Comparison of ENCODE assay signal across 8 cellular contexts in genomic region chr3:149340310-149340933, GRCh38. TPM values are rescaled to one million over a fixed set of nuclear protein-coding genes. Genes with fewer than 3 reads are reported as not detected.
A peak's percentile ranks its signal among the peaks of the same experiment; 100 is the strongest.
DNase-seq lines count a peak whose midpoint lies in the region; ATAC-seq and TF ChIP-seq lines count a peak whose summit lies in the region.

No MANE protein-coding gene starts in this region.

- H3K4me1 ChIP-seq in HUES48 (ENCODE audit: control insufficient read depth, insufficient read depth, low read length) (peaks cover 20% of the 10 kb centered on the region), SJCRH30 (peaks cover 21% of the 10 kb centered on the region), right atrium auricular region (peaks cover 0 to 22% of the 10 kb centered on the region in 2 donors)

- H3K9me3 ChIP-seq in HUES48 (ENCODE audit: control insufficient read depth, insufficient read depth, low read length) (no peaks in the 10 kb centered on the region), SJCRH30 (replicated peaks) (no peaks in the 10 kb centered on the region), right atrium auricular region (no peaks in the 10 kb centered on the region)

- peak overlapping the region; percentile 27; the same call in 1 of the 2 replicates for H3K9ac ChIP-seq in HUES48 (ENCODE audit: low read depth, low read length)

- no peaks in the 10 kb centered on the region; the same call in 1 of the 2 replicates for H3K27me3 ChIP-seq in HUES48 (ENCODE audit: control insufficient read depth, insufficient read depth, low read length)
- no peaks in the 10 kb centered on the region for H3K27me3 ChIP-seq in SJCRH30
- no peaks in the 10 kb centered on the region for H3K27me3 ChIP-seq in right atrium auricular region

- no peak overlapping the region for H3K4me3 ChIP-seq in HUES48 (ENCODE audit: low read depth, low read length)
- H3K4me3 ChIP-seq in SJCRH30: no peak overlapping the region
- H3K4me3 ChIP-seq in right atrium auricular region: no peak overlapping the region

- H3K27ac ChIP-seq in HUES48 (ENCODE audit: low read depth, low read length) (peak overlapping the region; percentile 91), SJCRH30 (peak overlapping the region; percentile 89), right atrium auricular region (peak overlapping the region; percentile 82 to 84)

- no peak for ATAC-seq in HG02798 (IDR thresholded peaks at IDR 0.05; ENCODE audit: poor library complexity, unreplicated experiment)

- TF ChIP-seq CTCF in right atrium auricular region (IDR thresholded peaks at IDR 0.05) (no peak), GM20000 (IDR thresholded peaks at IDR 0.05; ENCODE audit: extremely low read depth, missing control alignments) (no peak)

- H3K36me3 ChIP-seq in HUES48 (ENCODE audit: control insufficient read depth, insufficient read depth, low read length): no peaks in the 10 kb centered on the region
- no peaks in the 10 kb centered on the region for H3K36me3 ChIP-seq in SJCRH30
- H3K36me3 ChIP-seq in right atrium auricular region: no peaks in the 10 kb centered on the region

- DNase-seq in SJCRH30 (peak; percentile 43 to 54), right atrium auricular region (ENCODE audit: low spot score) (no peak), smooth muscle cell of the brain vasculature (ENCODE audit: low read depth, low spot score) (peak; percentile 80), iPS-NIHi7 (ENCODE audit: extremely low spot score) (no peak), GM20000 (ENCODE audit: low spot score) (no peak), iPS-NIHi11 (ENCODE audit: low spot score) (no peak)

RNA-seq across cellular contexts. Expression of gene TM4SF18, which starts 7.0 kb away (rescaled TPM):
- total RNA-seq in SJCRH30 (2014; rRNA removed; shearing (Covaris generic)): not detected in 2 replicates
- 10 to 100 TPM in 1 of 2 donors, 1 to 10 TPM in 1; 6.7 to 13.8 TPM for total RNA-seq in right atrium auricular region

RNA-seq across cellular contexts. Expression of gene TM4SF1, which starts 37.0 kb away (rescaled TPM):
- 5.4 and 5.7 TPM in 2 replicates for total RNA-seq in SJCRH30 (2014; rRNA removed; shearing (Covaris generic))
- total RNA-seq in right atrium auricular region: 100 to 1,000 TPM; 211 to 341 TPM

Comparison
In these comparisons a context has a peak if more than half of its experiments do, and no peak if none do; other contexts are left out.
1. DNase-seq: peak in SJCRH30 (2 of 2) and smooth muscle cell of the brain vasculature (single experiment); none in right atrium auricular region (single experiment), iPS-NIHi7 (single experiment), GM20000 (single experiment) and iPS-NIHi11 (single experiment).
2. RNA of gene TM4SF1, which starts 37.0 kb away (total RNA-seq): 211 to 341 TPM in right atrium auricular region; 5.4 to 5.7 TPM in SJCRH30; every median in the first group is over 10 times any median in the second.
3. Peak in every context shown above with its lines, with median percentiles within 50 percentile points of each other: H3K27ac ChIP-seq.